23 cellular contexts compared by ENCODE assay signal in genomic region chr2:157250836-157251235, GRCh38. TPM values are rescaled to one million over a fixed set of nuclear protein-coding genes. Genes with fewer than 3 reads are reported as not detected.
DNase-seq lines count a peak whose midpoint lies in the region; ATAC-seq, FAIRE-seq and TF ChIP-seq lines count a peak whose summit lies in the region.
"Had no signal": no experiment of that assay in that cellular context is flagged by ENCODE, and none has a peak within 500 bp of the region (broad histone marks: within the 10 kb centered on the region; RNA-seq: fewer than 3 reads in every experiment).

No MANE protein-coding gene starts in this region.

- no peak overlapping the region for H3K56ac ChIP-seq in IMR-90 (ENCODE audit: extremely low read depth, insufficient read depth, low read length)

- intact Hi-C loops in IMR-90 (cut with micrococcal nuclease): no loop called here

- DNase-seq in IMR-90 (no peak), keratinocyte (ENCODE audit: low read depth, low spot score) (no peak), trophoblast cell (no peak), germinal center (ENCODE audit: low spot score) (no peak)
- DNase-seq in activated T-cell treated with anti-CD3 and anti-CD28 coated beads, Interleukin-2, amount 50 U/mL, for 24 hours: no peak
- DNase-seq: ACHN; BE2C; C1 segment of cervical spinal cord; CD4-positive, CD25-positive, alpha-beta regulatory T cell; CD8-positive, alpha-beta memory T cell; COR-L47; DMS 273 treated with DMSO at 0.1 percent for 48 hours; DMS53; DND-41; EL; GM23248 had no signal

- no peaks in the 10 kb centered on the region for H3K9me3 Mint-ChIP-seq in activated T-cell treated with anti-CD3 and anti-CD28 coated beads, Interleukin-2, amount 50 U/mL, for 24 hours
- H3K9me3 Mint-ChIP-seq: CD8-positive, alpha-beta memory T cell had no signal

- no peak overlapping the region for H3K27ac Mint-ChIP-seq in activated T-cell treated with anti-CD3 and anti-CD28 coated beads, Interleukin-2, amount 50 U/mL, for 24 hours
- H3K27ac Mint-ChIP-seq: CD8-positive, alpha-beta memory T cell had no signal

- H3K36me3 ChIP-seq in IMR-90 (ENCODE audit: control insufficient read depth, insufficient read depth, low read length) (no peaks in the 10 kb centered on the region), keratinocyte (ENCODE audit: control insufficient read depth in 2 of 2, extremely low read depth in 1 of 2, insufficient read depth in 2 of 2, low read length in 2 of 2) (no peaks in the 10 kb centered on the region), trophoblast cell (ENCODE audit: control insufficient read depth in 1 of 2, insufficient read depth in 2 of 2, low read length in 2 of 2) (no peaks in the 10 kb centered on the region)
- H3K36me3 ChIP-seq: BE2C, HAP-1 had no signal

- H3K27ac ChIP-seq in IMR-90 (ENCODE audit: insufficient read depth, low read length) (no peak overlapping the region), keratinocyte (ENCODE audit: control insufficient read depth, insufficient read depth, low read length) (no peak overlapping the region), trophoblast cell (ENCODE audit: low read depth, low read length) (no peak overlapping the region)
- H3K27ac ChIP-seq: GM23248, HL-60 had no signal

- H2AK5ac ChIP-seq in IMR-90 (ENCODE audit: low read depth, low read length): no peak overlapping the region
- no peak overlapping the region for H2AK5ac ChIP-seq in trophoblast cell (ENCODE audit: low read length)

- no peak for TF ChIP-seq POLR2A in IMR-90 (IDR thresholded peaks at IDR 0.05; ENCODE audit: low read depth, low read length)

- peaks cover 19% of the 10 kb centered on the region for H3K27me3 Mint-ChIP-seq in activated T-cell treated with anti-CD3 and anti-CD28 coated beads, Interleukin-2, amount 50 U/mL, for 24 hours
- H3K27me3 Mint-ChIP-seq: CD4-positive, CD25-positive, alpha-beta regulatory T cell had no signal

- H4K8ac ChIP-seq in IMR-90 (ENCODE audit: low read depth in 2 of 2, low read length in 2 of 2) (no peak overlapping the region), trophoblast cell (ENCODE audit: low read depth, low read length) (no peak overlapping the region)

- peak overlapping the region; percentile 20; the same call in 1 of the 2 replicates for H4K5ac ChIP-seq in IMR-90 (ENCODE audit: low read depth, low read length)

- no peak overlapping the region for H3K9ac ChIP-seq in IMR-90 (ENCODE audit: low read depth, low read length)
- no peak overlapping the region for H3K9ac ChIP-seq in keratinocyte (ENCODE audit: control insufficient read depth, extremely low read depth, insufficient read depth, low read length)
- H3K9ac ChIP-seq in trophoblast cell (ENCODE audit: low read length): peak overlapping the region; percentile 13
- H3K9ac ChIP-seq: GM23248 had no signal

- H2AK9ac ChIP-seq in IMR-90 (replicated peaks; ENCODE audit: low read depth, low read length, poor library complexity): no peak overlapping the region

- no peaks in the 10 kb centered on the region for H3K36me3 Mint-ChIP-seq in activated T-cell treated with anti-CD3 and anti-CD28 coated beads, Interleukin-2, amount 50 U/mL, for 24 hours (ENCODE audit: low read depth)
- H3K36me3 Mint-ChIP-seq: CD4-positive, CD25-positive, alpha-beta regulatory T cell; CD8-positive, alpha-beta memory T cell had no signal

- H4K20me1 ChIP-seq in IMR-90 (ENCODE audit: insufficient read depth, low read length): no peaks in the 10 kb centered on the region
- no peaks in the 10 kb centered on the region for H4K20me1 ChIP-seq in keratinocyte (ENCODE audit: control insufficient read depth, extremely low read depth, insufficient read depth, low read length)

- ATAC-seq in IMR-90 (ENCODE audit: low read depth) (no peak), HG03520 (IDR thresholded peaks at IDR 0.05; ENCODE audit: unreplicated experiment) (no peak)
- ATAC-seq: GM12878 had no signal

- CTCF ChIA-PET in IMR-90 (lab: Yijun Ruan, JAX): no interaction called here

- no peak overlapping the region for H2BK12ac ChIP-seq in trophoblast cell (ENCODE audit: low read length)

- H2BK120ac ChIP-seq in IMR-90 (ENCODE audit: low read depth, low read length): no peak overlapping the region
- H2BK120ac ChIP-seq in trophoblast cell (ENCODE audit: insufficient read depth, low read length, poor library complexity): no peak overlapping the region

- dilution Hi-C loops in IMR-90 (cut with HindIII; ENCODE audit: low sequenced_read_pairs, unreplicated experiment): no loop called here
- dilution Hi-C loops in keratinocyte (cut with MboI; ENCODE audit: extremely low pct_ligation_motif_present, low sequenced_read_pairs): no loop called here

- TF ChIP-seq CTCF in IMR-90 (conservative IDR thresholded peaks at IDR 0.05; ENCODE audit: low read depth, low read length) (no peak), keratinocyte (optimal IDR thresholded peaks at IDR 0.05 in 1 of 3, IDR thresholded peaks at IDR 0.05 in 1 of 3, conservative IDR thresholded peaks at IDR 0.05 in 1 of 3; ENCODE audit: extremely low read depth in 1 of 3, insufficient read depth in 2 of 3, low read length in 3 of 3) (no peak)

- H3K9me1 ChIP-seq in IMR-90 (ENCODE audit: insufficient read depth, low read length): no peaks in the 10 kb centered on the region; the same call in 1 of the 2 replicates
- H3K9me1 ChIP-seq in keratinocyte (ENCODE audit: control insufficient read depth, extremely low read depth, insufficient read depth, low read length): no peaks in the 10 kb centered on the region

- H2BK15ac ChIP-seq in IMR-90 (ENCODE audit: low read depth, low read length): no peak overlapping the region

- peaks cover 21% of the 10 kb centered on the region for H3K4me1 Mint-ChIP-seq in activated T-cell treated with anti-CD3 and anti-CD28 coated beads, Interleukin-2, amount 50 U/mL, for 24 hours (ENCODE audit: low read depth)
- H3K4me1 Mint-ChIP-seq: CD8-positive, alpha-beta memory T cell had no signal

- no peak overlapping the region for H3K4ac ChIP-seq in IMR-90 (ENCODE audit: low read depth, low read length)
- H3K4ac ChIP-seq in trophoblast cell (ENCODE audit: low read depth, low read length): no peak overlapping the region

- in situ Hi-C loops in IMR-90 (cut with MboI; ENCODE audit: low sequenced_read_pairs): no loop called here

- H4K91ac ChIP-seq in IMR-90 (ENCODE audit: insufficient read depth, low read depth, low read length): no peak overlapping the region
- no peak overlapping the region for H4K91ac ChIP-seq in trophoblast cell (ENCODE audit: low read depth, low read length)

- H3K4me3 ChIP-seq in IMR-90 (ENCODE audit: insufficient read depth, low read depth, low read length): no peak overlapping the region
- H3K4me3 ChIP-seq in keratinocyte (ENCODE audit: control insufficient read depth in 2 of 3, extremely low read depth in 1 of 3, insufficient read depth in 2 of 3, low read depth in 1 of 3, low read length in 3 of 3): no peak overlapping the region
- H3K4me3 ChIP-seq in trophoblast cell (ENCODE audit: low read depth, low read length): no peak overlapping the region
- H3K4me3 ChIP-seq: GM12878, GM23248, HAP-1 had no signal

- peaks cover 15% of the 10 kb centered on the region for H3K4me1 ChIP-seq in IMR-90 (ENCODE audit: control insufficient read depth, insufficient read depth, low read length)
- H3K4me1 ChIP-seq in keratinocyte (ENCODE audit: control insufficient read depth, extremely low read depth, insufficient read depth, low read length): peaks cover 15% of the 10 kb centered on the region
- no peaks in the 10 kb centered on the region for H3K4me1 ChIP-seq in trophoblast cell (ENCODE audit: control insufficient read depth in 1 of 2, insufficient read depth in 2 of 2, low read length in 2 of 2)
- H3K4me1 ChIP-seq: BE2C had no signal

- H3K4me2 ChIP-seq in IMR-90 (ENCODE audit: low read depth, low read length) (no peak overlapping the region), keratinocyte (ENCODE audit: control insufficient read depth, extremely low read depth, insufficient read depth, low read depth, low read length) (no peak overlapping the region), trophoblast cell (ENCODE audit: low read length) (no peak overlapping the region)

- H3K9me3 ChIP-seq in IMR-90 (ENCODE audit: control insufficient read depth, insufficient read depth, low read length): no peaks in the 10 kb centered on the region
- no peaks in the 10 kb centered on the region for H3K9me3 ChIP-seq in keratinocyte (ENCODE audit: control insufficient read depth, low read depth, low read length)
- H3K9me3 ChIP-seq in trophoblast cell (ENCODE audit: insufficient read depth, low read depth, low read length): no peaks in the 10 kb centered on the region
- H3K9me3 ChIP-seq: BE2C, HAP-1 had no signal

- TF ChIP-seq RAD21 in IMR-90 (IDR thresholded peaks at IDR 0.05; ENCODE audit: low read length): no peak

- peak; percentile 57 for FAIRE-seq in keratinocyte (lab: Jason Lieb, UNC)
- FAIRE-seq: A204.1, GM12878 had no signal

- no peaks in the 10 kb centered on the region for H3K79me2 ChIP-seq in keratinocyte (ENCODE audit: control insufficient read depth, insufficient read depth, low read length)
- H3K79me2 ChIP-seq in trophoblast cell (ENCODE audit: control insufficient read depth, insufficient read depth, low read length, poor library complexity): no peaks in the 10 kb centered on the region

- H3K18ac ChIP-seq in IMR-90 (ENCODE audit: low read depth, low read length) (peak overlapping the region; percentile 46; the same call in 1 of the 2 replicates), trophoblast cell (ENCODE audit: low read length) (no peak overlapping the region)

- POLR2A ChIA-PET in IMR-90 (lab: Charles Lee; ENCODE audit: unreplicated experiment): no interaction called here

- H2AFZ ChIP-seq in IMR-90 (replicated peaks; ENCODE audit: low read length, poor library complexity) (no peak overlapping the region), keratinocyte (ENCODE audit: control insufficient read depth, low read length) (no peak overlapping the region), trophoblast cell (ENCODE audit: insufficient read depth, low read length, poor library complexity) (no peak overlapping the region)
- H2AFZ ChIP-seq: GM23248 had no signal

- no peak overlapping the region for H4K12ac ChIP-seq in trophoblast cell (ENCODE audit: low read depth, low read length)

- H3K79me1 ChIP-seq in IMR-90 (ENCODE audit: low read depth in 1 of 2, low read length in 2 of 2) (peaks cover under 1 to 6% of the 10 kb centered on the region in 2 experiments; a peak in 2 of 4 replicates), trophoblast cell (ENCODE audit: low read length) (no peaks in the 10 kb centered on the region)

- WGBS in IMR-90 (ENCODE audit: extremely low coverage in 2 of 2, insufficient read length in 1 of 2), 2 experiments: no CpG with 5 or more reads among the region's 4 CpGs
- no CpG with 5 or more reads among the region's 4 CpGs for WGBS in trophoblast cell (ENCODE audit: extremely low coverage, insufficient coverage, insufficient read length)

- H3K27me3 ChIP-seq in IMR-90 (ENCODE audit: control insufficient read depth, insufficient read depth, low read length) (no peaks in the 10 kb centered on the region), keratinocyte (ENCODE audit: control insufficient read depth, extremely low read depth, insufficient read depth, low read length) (no peaks in the 10 kb centered on the region), trophoblast cell (ENCODE audit: insufficient read depth, low read length) (no peaks in the 10 kb centered on the region)
- H3K27me3 ChIP-seq: BE2C had no signal

- no peak overlapping the region for H3K23ac ChIP-seq in IMR-90 (ENCODE audit: low read depth, low read length)
- H3K23ac ChIP-seq in trophoblast cell (ENCODE audit: low read length): no peak overlapping the region

- H3K14ac ChIP-seq in IMR-90 (replicated peaks; ENCODE audit: low read depth, low read length) (no peak overlapping the region), trophoblast cell (ENCODE audit: low read length) (no peak overlapping the region)

- H3K4me3 Mint-ChIP-seq in activated T-cell treated with anti-CD3 and anti-CD28 coated beads, Interleukin-2, amount 50 U/mL, for 24 hours: no peak overlapping the region
- H3K4me3 Mint-ChIP-seq: CD4-positive, CD25-positive, alpha-beta regulatory T cell; CD8-positive, alpha-beta memory T cell had no signal

- H2BK5ac ChIP-seq in IMR-90 (ENCODE audit: low read depth, low read length, poor library complexity, severe bottlenecking) (no peak overlapping the region), trophoblast cell (ENCODE audit: low read depth, low read length, poor library complexity) (no peak overlapping the region)

- no TSS peak for BruUV-seq in IMR-90 (replicated peaks; lab: Mats Ljungman, UMichigan)

- no peak overlapping the region for H2BK20ac ChIP-seq in IMR-90 (ENCODE audit: low read depth, low read length)

RNA-seq across cellular contexts. Expression of gene GALNT5, which starts 6.7 kb away (rescaled TPM):
- 63.3 and 73.6 TPM in 2 replicates for total RNA-seq in IMR-90 (2012; rRNA removed)
- polyA plus RNA-seq in IMR-90 (2012; rRNA removed): 28.9 and 36.3 TPM in 2 replicates
- polyA plus RNA-seq in IMR-90 (2012; cell fraction: cytosol; rRNA removed): 7.2 and 7.9 TPM in 2 replicates
- 4.0 and 36.8 TPM in 2 replicates for polyA plus RNA-seq in IMR-90 (2012; cell fraction: nucleus; rRNA removed; ENCODE audit: low replicate concordance)
- polyA plus RNA-seq in keratinocyte: 6.8 to 10.9 TPM (median 8.3 TPM) in 3 replicates
- 1.2 TPM for polyA plus RNA-seq in keratinocyte (2011; ENCODE audit: low read depth)
- polyA plus RNA-seq in keratinocyte (2011; cell fraction: cytosol; rRNA removed): 1.9 and 3.5 TPM in 2 replicates
- 16.1 and 22.3 TPM in 2 replicates for polyA plus RNA-seq in keratinocyte (2011; cell fraction: nucleus; rRNA removed)
- 1.6 and 7.6 TPM in 2 replicates for polyA plus RNA-seq in keratinocyte (2012; ENCODE audit: low replicate concordance)
- polyA minus RNA-seq in keratinocyte: 3.3 to 8.4 TPM (median 6.6 TPM) in 3 replicates
- polyA minus RNA-seq in keratinocyte (2011; cell fraction: cytosol; rRNA and poly(A)+ RNA removed): 5.0 TPM
- polyA minus RNA-seq in keratinocyte (2011; cell fraction: nucleus; rRNA and poly(A)+ RNA removed): 16.7 and 28.2 TPM in 2 replicates
- 0.18 and 0.19 TPM in 2 replicates for polyA plus RNA-seq in trophoblast cell (2013)
- total RNA-seq: CD4-positive, CD25-positive, alpha-beta regulatory T cell; CD8-positive, alpha-beta memory T cell; G401; HT1080 had no signal
- polyA plus RNA-seq: CD8-positive, alpha-beta memory T cell had no signal
